ENCODE assay signal across 13 cellular contexts in the genomic region with DNA sequence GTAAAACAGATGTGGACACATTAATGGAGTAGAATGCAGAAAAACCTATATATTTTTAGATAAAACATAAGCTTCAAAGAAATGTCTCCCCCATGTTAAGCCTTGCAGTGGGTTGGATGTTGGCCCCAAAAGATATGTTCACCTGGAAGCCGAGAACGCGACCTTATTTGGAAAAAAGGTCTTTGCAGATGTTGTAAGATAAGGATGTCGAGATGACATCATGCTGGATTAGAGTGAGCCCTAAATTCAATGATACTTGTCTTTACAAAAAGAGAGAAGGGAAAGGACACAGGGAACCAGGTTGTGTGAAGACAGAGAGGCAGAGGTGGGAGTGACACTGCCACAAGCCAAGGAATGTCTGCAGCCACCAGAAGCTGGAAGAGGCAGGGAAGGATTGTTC. TPM values are rescaled to one million over a fixed set of nuclear protein-coding genes. Genes with fewer than 3 reads are reported as not detected.
DNase-seq lines count a peak whose midpoint lies in the region; ATAC-seq and TF ChIP-seq lines count a peak whose summit lies in the region.
"Had no signal": no experiment of that assay in that cellular context is flagged by ENCODE, and none has a peak within 500 bp of the region (broad histone marks: within the 10 kb centered on the region; RNA-seq: fewer than 3 reads in every experiment).

No MANE protein-coding gene starts in this region.

- H3K9me3 ChIP-seq in CD4-positive, alpha-beta T cell (ENCODE audit: control insufficient read depth, low read length): no peaks in the 10 kb centered on the region
- H3K9me3 ChIP-seq: A549 had no signal

- no peaks in the 10 kb centered on the region for H3K9me3 Mint-ChIP-seq in activated CD8-positive, alpha-beta T cell treated with anti-CD3 and anti-CD28 coated beads for 36 hours
- H3K9me3 Mint-ChIP-seq in activated CD8-positive, alpha-beta T cell treated with anti-CD3 and anti-CD28 coated beads, Interleukin-2, amount 10 ng/mL, durations not matched to agents 7 days and 5 days (ENCODE audit: insufficient read depth): no peaks in the 10 kb centered on the region
- no peaks in the 10 kb centered on the region for H3K9me3 Mint-ChIP-seq in CD4-positive, alpha-beta T cell
- H3K9me3 Mint-ChIP-seq in activated T-helper 2 cell treated with anti-CD3 and anti-CD28 coated beads, Interferon-gamma antibody, Interleukin-2, Interleukin-4, amounts not matched to agents 10 μg/mL and 5 μg/mL and 100 μg/mL, durations not matched to agents 14 hours and 24 hours and 36 hours: peaks cover 6% of the 10 kb centered on the region
- no peaks in the 10 kb centered on the region for H3K9me3 Mint-ChIP-seq in natural killer cell treated with Interleukin-12 subunit alpha and Interleukin-12 subunit beta and Interleukin-15 and Interleukin-18, amount 100 ng/mL, for 72 hours
- H3K9me3 Mint-ChIP-seq: IgD-negative memory B cell had no signal

- no peak for DNase-seq in activated CD8-positive, alpha-beta T cell treated with anti-CD3 and anti-CD28 coated beads for 36 hours
- no peak for DNase-seq in activated CD8-positive, alpha-beta T cell treated with anti-CD3 and anti-CD28 coated beads, Interleukin-2, amount 10 ng/mL, durations not matched to agents 7 days and 5 days
- DNase-seq in CD4-positive, alpha-beta T cell: no peak
- no peak for DNase-seq in activated T-helper 2 cell treated with anti-CD3 and anti-CD28 coated beads, Interferon-gamma antibody, Interleukin-2, Interleukin-4, amounts not matched to agents 10 μg/mL and 5 μg/mL and 100 μg/mL, durations not matched to agents 14 hours and 24 hours and 36 hours (ENCODE audit: low spot score)
- DNase-seq in natural killer cell treated with Interleukin-12 subunit alpha and Interleukin-12 subunit beta and Interleukin-15 and Interleukin-18, amount 100 ng/mL, for 72 hours (ENCODE audit: low spot score): no peak
- DNase-seq in NCI-H226: no peak
- no peak for DNase-seq in DMS153 treated with DMSO at 0.1 percent for 48 hours (lab: John Stamatoyannopoulos, UW; ENCODE audit: unreplicated experiment)
- DNase-seq: GM23248, PC-9 had no signal

- H3K36me3 Mint-ChIP-seq in activated CD8-positive, alpha-beta T cell treated with anti-CD3 and anti-CD28 coated beads for 36 hours (ENCODE audit: low read depth): peaks cover 10% of the 10 kb centered on the region
- peaks cover 23% of the 10 kb centered on the region for H3K36me3 Mint-ChIP-seq in activated CD8-positive, alpha-beta T cell treated with anti-CD3 and anti-CD28 coated beads, Interleukin-2, amount 10 ng/mL, durations not matched to agents 7 days and 5 days (ENCODE audit: low read depth)
- H3K36me3 Mint-ChIP-seq in CD4-positive, alpha-beta T cell (ENCODE audit: low read depth): peaks cover 22% of the 10 kb centered on the region
- peaks cover 19% of the 10 kb centered on the region for H3K36me3 Mint-ChIP-seq in activated T-helper 2 cell treated with anti-CD3 and anti-CD28 coated beads, Interferon-gamma antibody, Interleukin-2, Interleukin-4, amounts not matched to agents 10 μg/mL and 5 μg/mL and 100 μg/mL, durations not matched to agents 14 hours and 24 hours and 36 hours (ENCODE audit: low read depth)
- H3K36me3 Mint-ChIP-seq in natural killer cell treated with Interleukin-12 subunit alpha and Interleukin-12 subunit beta and Interleukin-15 and Interleukin-18, amount 100 ng/mL, for 72 hours: no peaks in the 10 kb centered on the region
- H3K36me3 Mint-ChIP-seq: IgD-negative memory B cell had no signal

- ATAC-seq in activated CD8-positive, alpha-beta T cell treated with anti-CD3 and anti-CD28 coated beads for 36 hours: no peak
- ATAC-seq in activated CD8-positive, alpha-beta T cell treated with anti-CD3 and anti-CD28 coated beads, Interleukin-2, amount 10 ng/mL, durations not matched to agents 7 days and 5 days: no peak
- no peak for ATAC-seq in CD4-positive, alpha-beta T cell (ENCODE audit: poor library complexity)
- no peak for ATAC-seq in natural killer cell treated with Interleukin-12 subunit alpha and Interleukin-12 subunit beta and Interleukin-15 and Interleukin-18, amount 100 ng/mL, for 72 hours
- ATAC-seq: A549, HCT116 had no signal

- H3K27me3 Mint-ChIP-seq in activated CD8-positive, alpha-beta T cell treated with anti-CD3 and anti-CD28 coated beads for 36 hours: no peaks in the 10 kb centered on the region
- H3K27me3 Mint-ChIP-seq in activated CD8-positive, alpha-beta T cell treated with anti-CD3 and anti-CD28 coated beads, Interleukin-2, amount 10 ng/mL, durations not matched to agents 7 days and 5 days (ENCODE audit: low read depth): no peaks in the 10 kb centered on the region
- H3K27me3 Mint-ChIP-seq in CD4-positive, alpha-beta T cell: no peaks in the 10 kb centered on the region
- H3K27me3 Mint-ChIP-seq in activated T-helper 2 cell treated with anti-CD3 and anti-CD28 coated beads, Interferon-gamma antibody, Interleukin-2, Interleukin-4, amounts not matched to agents 10 μg/mL and 5 μg/mL and 100 μg/mL, durations not matched to agents 14 hours and 24 hours and 36 hours (ENCODE audit: low read depth): no peaks in the 10 kb centered on the region
- H3K27me3 Mint-ChIP-seq in natural killer cell treated with Interleukin-12 subunit alpha and Interleukin-12 subunit beta and Interleukin-15 and Interleukin-18, amount 100 ng/mL, for 72 hours: no peaks in the 10 kb centered on the region
- H3K27me3 Mint-ChIP-seq: IgD-negative memory B cell had no signal

- TF ChIP-seq CTCF in activated CD8-positive, alpha-beta T cell treated with anti-CD3 and anti-CD28 coated beads for 36 hours (IDR thresholded peaks at IDR 0.05): no peak
- no peak for TF ChIP-seq CTCF in CD4-positive, alpha-beta T cell (IDR thresholded peaks at IDR 0.05)

- intact Hi-C loops in activated CD8-positive, alpha-beta T cell treated with anti-CD3 and anti-CD28 coated beads for 36 hours (cut with micrococcal nuclease): loop anchor here (10.0 kb wide), 1 partner anchor 157 kb away; no protein-coding TSS in a partner anchor
- intact Hi-C loops in CD4-positive, alpha-beta T cell (cut with DNase I, micrococcal nuclease): loop anchor here in 1 of 2 experiments (10.0 kb wide), 1 partner anchor 407 kb away; a partner anchor contains a TSS
- intact Hi-C loops in activated T-helper 2 cell treated with anti-CD3 and anti-CD28 coated beads, Interferon-gamma antibody, Interleukin-2, Interleukin-4, amounts not matched to agents 10 μg/mL and 5 μg/mL and 100 μg/mL, durations not matched to agents 14 hours and 24 hours and 36 hours (cut with micrococcal nuclease): no loop called here

- CTCF ChIA-PET in activated CD8-positive, alpha-beta T cell treated with anti-CD3 and anti-CD28 coated beads for 36 hours (lab: Charles Lee): interaction anchor here (1.2 to 1.4 kb wide), 2 partner anchors 14 to 165 kb away, joined by 4 to 5 read pairs; no protein-coding TSS in a partner anchor
- CTCF ChIA-PET in activated CD8-positive, alpha-beta T cell treated with anti-CD3 and anti-CD28 coated beads, Interleukin-2, amount 10 ng/mL, durations not matched to agents 7 days and 5 days (lab: Charles Lee): interaction anchor here (2.5 kb wide), 1 partner anchor 165 kb away, joined by 7 read pairs; no protein-coding TSS in a partner anchor
- CTCF ChIA-PET in CD4-positive, alpha-beta T cell (lab: Charles Lee): no interaction called here

- no peaks in the 10 kb centered on the region for H3K27me3 ChIP-seq in CD4-positive, alpha-beta T cell (ENCODE audit: control insufficient read depth, insufficient read depth, low read length)

- no peak overlapping the region for H3K27ac ChIP-seq in CD4-positive, alpha-beta T cell (ENCODE audit: low read depth, low read length)
- H3K27ac ChIP-seq: A549, C4-2B, GM23248, PC-9 had no signal

- POLR2A ChIA-PET in activated CD8-positive, alpha-beta T cell treated with anti-CD3 and anti-CD28 coated beads for 36 hours (lab: Charles Lee): interaction anchor here (1.5 kb wide), 1 partner anchor 54 kb away, joined by 4 read pairs; no protein-coding TSS in a partner anchor
- POLR2A ChIA-PET in activated CD8-positive, alpha-beta T cell treated with anti-CD3 and anti-CD28 coated beads, Interleukin-2, amount 10 ng/mL, durations not matched to agents 7 days and 5 days (lab: Charles Lee): no interaction called here
- POLR2A ChIA-PET in CD4-positive, alpha-beta T cell (lab: Charles Lee): interaction anchor here (0.7 kb wide), 1 partner anchor 22 kb away, joined by 3 read pairs; no protein-coding TSS in a partner anchor

- peak overlapping the region; percentile 13 for H3K27ac Mint-ChIP-seq in activated CD8-positive, alpha-beta T cell treated with anti-CD3 and anti-CD28 coated beads for 36 hours
- H3K27ac Mint-ChIP-seq in activated CD8-positive, alpha-beta T cell treated with anti-CD3 and anti-CD28 coated beads, Interleukin-2, amount 10 ng/mL, durations not matched to agents 7 days and 5 days: no peak overlapping the region
- H3K27ac Mint-ChIP-seq in CD4-positive, alpha-beta T cell: peak overlapping the region; percentile 96
- H3K27ac Mint-ChIP-seq in activated T-helper 2 cell treated with anti-CD3 and anti-CD28 coated beads, Interferon-gamma antibody, Interleukin-2, Interleukin-4, amounts not matched to agents 10 μg/mL and 5 μg/mL and 100 μg/mL, durations not matched to agents 14 hours and 24 hours and 36 hours: peak overlapping the region; percentile 33
- peak overlapping the region; percentile 74 to 86 for H3K27ac Mint-ChIP-seq in natural killer cell treated with Interleukin-12 subunit alpha and Interleukin-12 subunit beta and Interleukin-15 and Interleukin-18, amount 100 ng/mL, for 72 hours

- no peak overlapping the region for H3K4me3 Mint-ChIP-seq in activated CD8-positive, alpha-beta T cell treated with anti-CD3 and anti-CD28 coated beads for 36 hours
- H3K4me3 Mint-ChIP-seq in activated CD8-positive, alpha-beta T cell treated with anti-CD3 and anti-CD28 coated beads, Interleukin-2, amount 10 ng/mL, durations not matched to agents 7 days and 5 days: no peak overlapping the region
- H3K4me3 Mint-ChIP-seq in CD4-positive, alpha-beta T cell: peak overlapping the region; percentile 66
- H3K4me3 Mint-ChIP-seq in activated T-helper 2 cell treated with anti-CD3 and anti-CD28 coated beads, Interferon-gamma antibody, Interleukin-2, Interleukin-4, amounts not matched to agents 10 μg/mL and 5 μg/mL and 100 μg/mL, durations not matched to agents 14 hours and 24 hours and 36 hours (ENCODE audit: low read depth): no peak overlapping the region
- H3K4me3 Mint-ChIP-seq in natural killer cell treated with Interleukin-12 subunit alpha and Interleukin-12 subunit beta and Interleukin-15 and Interleukin-18, amount 100 ng/mL, for 72 hours: no peak overlapping the region

- peaks cover 57% of the 10 kb centered on the region for H3K4me1 Mint-ChIP-seq in activated CD8-positive, alpha-beta T cell treated with anti-CD3 and anti-CD28 coated beads for 36 hours (ENCODE audit: low read depth)
- peaks cover 59% of the 10 kb centered on the region for H3K4me1 Mint-ChIP-seq in activated CD8-positive, alpha-beta T cell treated with anti-CD3 and anti-CD28 coated beads, Interleukin-2, amount 10 ng/mL, durations not matched to agents 7 days and 5 days (ENCODE audit: low read depth)
- peaks cover 79% of the 10 kb centered on the region for H3K4me1 Mint-ChIP-seq in CD4-positive, alpha-beta T cell (ENCODE audit: low read depth)
- H3K4me1 Mint-ChIP-seq in activated T-helper 2 cell treated with anti-CD3 and anti-CD28 coated beads, Interferon-gamma antibody, Interleukin-2, Interleukin-4, amounts not matched to agents 10 μg/mL and 5 μg/mL and 100 μg/mL, durations not matched to agents 14 hours and 24 hours and 36 hours (ENCODE audit: low read depth): peaks cover 61% of the 10 kb centered on the region
- peaks cover 39 to 58% of the 10 kb centered on the region in 2 donors for H3K4me1 Mint-ChIP-seq in natural killer cell treated with Interleukin-12 subunit alpha and Interleukin-12 subunit beta and Interleukin-15 and Interleukin-18, amount 100 ng/mL, for 72 hours (ENCODE audit: low read depth in 2 of 2)

RNA-seq across cellular contexts. Expression of a gene that starts 3.1 kb away (rescaled TPM):
- 10 to 100 TPM; 68.3 to 69.7 TPM for total RNA-seq in activated CD8-positive, alpha-beta T cell treated with anti-CD3 and anti-CD28 coated beads for 36 hours
- total RNA-seq in activated CD8-positive, alpha-beta T cell treated with anti-CD3 and anti-CD28 coated beads, Interleukin-2, amount 10 ng/mL, durations not matched to agents 7 days and 5 days: 10 to 100 TPM; 60.7 to 61.3 TPM
- 10 to 100 TPM; 92.1 to 92.3 TPM for total RNA-seq in CD4-positive, alpha-beta T cell
- 72.4 and 73.9 TPM in 2 replicates for total RNA-seq in activated T-helper 2 cell treated with anti-CD3 and anti-CD28 coated beads, Interferon-gamma antibody, Interleukin-2, Interleukin-4, amounts not matched to agents 10 μg/mL and 5 μg/mL and 100 μg/mL, durations not matched to agents 14 hours and 24 hours and 36 hours
- 10 to 100 TPM; 44.7 to 47.4 TPM for total RNA-seq in natural killer cell treated with Interleukin-12 subunit alpha and Interleukin-12 subunit beta and Interleukin-15 and Interleukin-18, amount 100 ng/mL, for 72 hours
